In the genomic region with DNA sequence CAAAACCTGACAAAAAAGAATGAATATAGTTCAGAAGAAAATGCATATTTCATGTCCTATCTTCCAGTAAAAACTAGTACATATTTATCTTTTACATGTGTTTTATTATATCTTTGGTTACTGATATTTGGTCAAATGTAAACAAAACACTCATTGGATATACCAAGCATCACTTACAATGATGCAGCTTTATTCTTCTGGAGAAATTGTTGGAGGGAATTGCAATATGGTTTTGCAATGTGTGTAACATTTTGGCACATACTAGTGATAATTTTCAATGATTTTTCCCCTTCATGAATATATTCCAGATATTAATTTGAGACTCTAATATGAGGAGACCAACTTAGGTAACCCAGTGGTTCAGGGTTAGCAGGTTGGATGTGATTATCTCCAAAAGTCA, we compare ENCODE assay signal across 23 cellular contexts.
"Had no signal": no experiment of that assay in that cellular context is flagged by ENCODE, and none has a peak within 500 bp of the region (broad histone marks: within the 10 kb centered on the region; RNA-seq: fewer than 3 reads in every experiment).

No MANE protein-coding gene starts in this region.

- H3K4me3 ChIP-seq: coronary artery, esophagus squamous epithelium, gastrocnemius medialis, heart right ventricle, left lung, lower lobe of right lung had no signal

- H3K4me3 Mint-ChIP-seq: effector memory CD8-positive, alpha-beta T cell; endodermal cell; naive thymus-derived CD4-positive, alpha-beta T cell had no signal

- H3K27me3 Mint-ChIP-seq: effector memory CD8-positive, alpha-beta T cell had no signal

- H3K9me3 ChIP-seq: esophagus squamous epithelium, gastrocnemius medialis, heart right ventricle, left lung, lower lobe of right lung had no signal

- H3K27ac ChIP-seq: coronary artery, epithelial cell of prostate, esophagus squamous epithelium, gastrocnemius medialis, heart right ventricle, left lung, lower lobe of right lung had no signal

- H3K4me1 Mint-ChIP-seq: endodermal cell had no signal

- DNase-seq: effector CD8-positive, alpha-beta T cell; effector memory CD8-positive, alpha-beta T cell; endodermal cell; erythroblast; esophagus squamous epithelium; foreskin melanocyte; gastrocnemius medialis; glutamatergic neuron; head of caudate nucleus; heart right ventricle; hippocampal formation; left lung; left ventricle myocardium superior; lower lobe of right lung; mesendoderm; midbrain; naive thymus-derived CD4-positive, alpha-beta T cell had no signal

- H3K36me3 ChIP-seq: esophagus squamous epithelium, gastrocnemius medialis, heart right ventricle, left lung, lower lobe of right lung had no signal

- H3K27ac Mint-ChIP-seq: effector memory CD8-positive, alpha-beta T cell; endodermal cell; naive thymus-derived CD4-positive, alpha-beta T cell had no signal

- H3K36me3 Mint-ChIP-seq: naive thymus-derived CD4-positive, alpha-beta T cell had no signal

- H3K9me3 Mint-ChIP-seq: effector memory CD8-positive, alpha-beta T cell; endodermal cell had no signal

- FAIRE-seq: colon, endometrium, islet of Langerhans, keratinocyte had no signal

- H3K4me1 ChIP-seq: gastrocnemius medialis, left lung, lower lobe of right lung had no signal

- H3K27me3 ChIP-seq: esophagus squamous epithelium, gastrocnemius medialis, heart right ventricle, left lung had no signal
